In genomic region chr22:25666308-25666707, GRCh38 we compare ENCODE assay signal across 11 cellular contexts.
A peak's percentile ranks its signal among the peaks of the same experiment; 100 is the strongest.
DNase-seq lines count a peak whose midpoint lies in the region; ATAC-seq and TF ChIP-seq lines count a peak whose summit lies in the region.
"Had no signal": no experiment of that assay in that cellular context is flagged by ENCODE, and none has a peak within 500 bp of the region (broad histone marks: within the 10 kb centered on the region; RNA-seq: fewer than 3 reads in every experiment).

No MANE protein-coding gene starts in this region.

- TF ChIP-seq POLR2A in NB4 (IDR thresholded peaks at IDR 0.05; ENCODE audit: extremely low read depth, insufficient read length), result no peak

- H3K36me3 ChIP-seq in BE2C, result peaks cover 61% of the 10 kb centered on the region

- peaks cover 46% of the 10 kb centered on the region for H3K4me1 Mint-ChIP-seq in nephron
- H3K4me1 Mint-ChIP-seq in T-cell, result no peaks in the 10 kb centered on the region

- no peaks in the 10 kb centered on the region for H3K9me3 Mint-ChIP-seq in nephron
- no peaks in the 10 kb centered on the region for H3K9me3 Mint-ChIP-seq in T-cell
- H3K9me3 Mint-ChIP-seq: T-helper 2 cell treated with Interferon-gamma antibody and Interleukin-4, amounts not matched to agents 5 μg/mL and 100 μg/mL, for 36 hours had no signal

- POLR2A ChIA-PET in T-cell (lab: Charles Lee), result no interaction called here

- no peaks in the 10 kb centered on the region for H3K9me3 ChIP-seq in BE2C

- DNase-seq in BE2C, result peak; percentile 37
- peak; percentile 36 for DNase-seq in NB4 (ENCODE audit: low read depth)
- peak; percentile 40 for DNase-seq in fibroblast of the aortic adventitia (ENCODE audit: low read depth)
- no peak for DNase-seq in T1000 (lab: John Stamatoyannopoulos, UW)
- no peak for DNase-seq in NAMALWA (ENCODE audit: low spot score)
- DNase-seq in T-cell, result no peak
- DNase-seq: activated CD8-positive, alpha-beta memory T cell treated with anti-CD3 and anti-CD28 coated beads, Interleukin-2, amount 50 U/mL, for 48 hours; GOT3 had no signal

- CTCF ChIA-PET in T-cell (lab: Charles Lee), result no interaction called here

- TF ChIP-seq CTCF in BE2C (IDR thresholded peaks at IDR 0.05; ENCODE audit: low read depth, low read length) (no peak), NB4 (IDR thresholded peaks at IDR 0.05; ENCODE audit: low read depth, low read length) (no peak), fibroblast of the aortic adventitia (IDR thresholded peaks at IDR 0.05; ENCODE audit: insufficient read depth, low read length) (no peak), nephron (IDR thresholded peaks at IDR 0.05; ENCODE audit: unreplicated experiment in 3 of 3) (no peak)

- ATAC-seq in GM18873 (IDR thresholded peaks at IDR 0.05; ENCODE audit: low FRiP score, unreplicated experiment), result no peak
- ATAC-seq in T-cell (replicated peaks in 1 of 4), result no peak

- H3K27me3 Mint-ChIP-seq in nephron (ENCODE audit: low read depth) (no peaks in the 10 kb centered on the region), T-cell (no peaks in the 10 kb centered on the region)

- no peaks in the 10 kb centered on the region for H3K36me3 Mint-ChIP-seq in nephron (ENCODE audit: low read depth)
- H3K36me3 Mint-ChIP-seq in T-cell, result no peaks in the 10 kb centered on the region

- peak overlapping the region in 2 of 3 experiments; percentile 2 to 38 for H3K4me3 Mint-ChIP-seq in nephron
- no peak overlapping the region for H3K4me3 Mint-ChIP-seq in T-cell
- H3K4me3 Mint-ChIP-seq: T-helper 2 cell treated with Interferon-gamma antibody and Interleukin-4, amounts not matched to agents 5 μg/mL and 100 μg/mL, for 36 hours had no signal

- peaks cover 52% of the 10 kb centered on the region for H3K4me1 ChIP-seq in BE2C

- H3K27ac Mint-ChIP-seq in nephron (peak overlapping the region; percentile 69 to 93 (median 69)), T-cell (no peak overlapping the region)
- H3K27ac Mint-ChIP-seq: T-helper 2 cell treated with Interferon-gamma antibody and Interleukin-4, amounts not matched to agents 5 μg/mL and 100 μg/mL, for 36 hours had no signal

- H3K27me3 ChIP-seq in BE2C, result no peaks in the 10 kb centered on the region

- H3K4me3 ChIP-seq in BE2C (ENCODE audit: low read depth, low read length), result no peak overlapping the region
- H3K4me3 ChIP-seq in NB4 (ENCODE audit: low read depth, low read length), result no peak overlapping the region
- H3K4me3 ChIP-seq in fibroblast of the aortic adventitia (ENCODE audit: low read depth, low read length), result no peak overlapping the region

Comparison
In these comparisons a context has a peak if more than half of its experiments do, and no peak if none do; other contexts are left out.
1. DNase-seq: peak in BE2C (single experiment), NB4 (single experiment) and fibroblast of the aortic adventitia (single experiment); none in T1000 (single experiment), NAMALWA (single experiment) and T-cell (0 of 34).
2. H3K27ac Mint-ChIP-seq: peak in nephron (3 of 3); none in T-cell (0 of 2).
3. H3K4me3 Mint-ChIP-seq: peak in nephron (2 of 3); none in T-cell (0 of 3).